In genomic region chr4:99564921-99565320, GRCh38 we compare ENCODE assay signal across 15 cellular contexts. TPM values are rescaled to one million over a fixed set of nuclear protein-coding genes. Genes with fewer than 3 reads are reported as not detected.
DNase-seq lines count a peak whose midpoint lies in the region; ATAC-seq and TF ChIP-seq lines count a peak whose summit lies in the region.
"Had no signal": no experiment of that assay in that cellular context is flagged by ENCODE, and none has a peak within 500 bp of the region (broad histone marks: within the 10 kb centered on the region; RNA-seq: fewer than 3 reads in every experiment).

No MANE protein-coding gene starts in this region.

- H3K9ac ChIP-seq in DND-41 (ENCODE audit: low read depth, low read length), result no peak overlapping the region

- peaks cover 18% of the 10 kb centered on the region for H3K4me1 ChIP-seq in DND-41 (ENCODE audit: insufficient read depth, low read length)
- H3K4me1 ChIP-seq: colonic mucosa, foreskin keratinocyte had no signal

- H3K27me3 Mint-ChIP-seq in activated T-helper 2 cell treated with anti-CD3 and anti-CD28 coated beads, Interferon-gamma antibody, Interleukin-2, Interleukin-4, amounts not matched to agents 10 μg/mL and 5 μg/mL and 100 μg/mL, durations not matched to agents 14 hours and 24 hours and 36 hours (ENCODE audit: low read depth), result peaks cover 23% of the 10 kb centered on the region
- peaks cover 8% of the 10 kb centered on the region for H3K27me3 Mint-ChIP-seq in neural crest cell (ENCODE audit: low read depth)

- peak overlapping the region; percentile 95 for H2AFZ ChIP-seq in DND-41 (ENCODE audit: low read depth, low read length)

- H3K4me3 Mint-ChIP-seq in activated T-helper 2 cell treated with anti-CD3 and anti-CD28 coated beads, Interferon-gamma antibody, Interleukin-2, Interleukin-4, amounts not matched to agents 10 μg/mL and 5 μg/mL and 100 μg/mL, durations not matched to agents 14 hours and 24 hours and 36 hours (ENCODE audit: low read depth), result peak overlapping the region; percentile 43
- H3K4me3 Mint-ChIP-seq in neural crest cell, result peak overlapping the region; percentile 99

- intact Hi-C loops in activated T-helper 2 cell treated with anti-CD3 and anti-CD28 coated beads, Interferon-gamma antibody, Interleukin-2, Interleukin-4, amounts not matched to agents 10 μg/mL and 5 μg/mL and 100 μg/mL, durations not matched to agents 14 hours and 24 hours and 36 hours (cut with micrococcal nuclease), result loop anchor here (2.0 to 5.0 kb wide), 5 partner anchors 190 to 1423 kb away; partner anchors contain the start of genes ADH5, RAP1GDS1 and STPG2

- H3K9me3 Mint-ChIP-seq in activated T-helper 2 cell treated with anti-CD3 and anti-CD28 coated beads, Interferon-gamma antibody, Interleukin-2, Interleukin-4, amounts not matched to agents 10 μg/mL and 5 μg/mL and 100 μg/mL, durations not matched to agents 14 hours and 24 hours and 36 hours, result no peaks in the 10 kb centered on the region
- H3K9me3 Mint-ChIP-seq in neural crest cell, result no peaks in the 10 kb centered on the region
- H3K9me3 Mint-ChIP-seq: activated B cell treated with CpG ODN at 0.5 μM for 24 hours had no signal

- no peaks in the 10 kb centered on the region for H3K9me3 ChIP-seq in DND-41 (ENCODE audit: insufficient read depth, low read length, severe bottlenecking)
- H3K9me3 ChIP-seq: colonic mucosa had no signal

- H3K4me3 ChIP-seq in DND-41 (ENCODE audit: low read depth in 1 of 2, low read length in 2 of 2), result 0 out of 4 replicates have a peak overlapping the region, but pooled peaks of 1 of the 2 experiments have one; percentile 92

- H3K79me2 ChIP-seq in DND-41 (ENCODE audit: insufficient read depth, low read length), result peaks cover 9% of the 10 kb centered on the region

- H3K27me3 ChIP-seq in DND-41 (ENCODE audit: insufficient read depth, low read length, poor library complexity), result peaks cover 5% of the 10 kb centered on the region
- H3K27me3 ChIP-seq: colonic mucosa, foreskin keratinocyte had no signal

- TF ChIP-seq CTCF in DND-41 (IDR thresholded peaks at IDR 0.05; ENCODE audit: borderline replicate concordance, extremely low read depth, low read length, poor library complexity, severe bottlenecking) (no peak), neural crest cell (conservative IDR thresholded peaks at IDR 0.05) (no peak)

- DNase-seq in DND-41 (no peak), NCI-H1092 (lab: John Stamatoyannopoulos, UW) (peak; percentile 10), neural crest cell (ENCODE audit: low read depth, low spot score) (no peak), inferior parietal cortex (ENCODE audit: extremely low spot score) (no peak), superior temporal gyrus (ENCODE audit: extremely low spot score) (no peak), NCI-H2029 (lab: John Stamatoyannopoulos, UW) (no peak), NCI-H187 (lab: John Stamatoyannopoulos, UW) (no peak)
- no peak for DNase-seq in activated T-helper 2 cell treated with anti-CD3 and anti-CD28 coated beads, Interferon-gamma antibody, Interleukin-2, Interleukin-4, amounts not matched to agents 10 μg/mL and 5 μg/mL and 100 μg/mL, durations not matched to agents 14 hours and 24 hours and 36 hours (ENCODE audit: low spot score)
- DNase-seq: activated B cell treated with CpG ODN at 0.5 μM for 24 hours, colonic mucosa, foreskin keratinocyte, left ventricle myocardium superior, NCI-H1417 had no signal

- peaks cover 12% of the 10 kb centered on the region for H3K4me1 Mint-ChIP-seq in activated T-helper 2 cell treated with anti-CD3 and anti-CD28 coated beads, Interferon-gamma antibody, Interleukin-2, Interleukin-4, amounts not matched to agents 10 μg/mL and 5 μg/mL and 100 μg/mL, durations not matched to agents 14 hours and 24 hours and 36 hours (ENCODE audit: low read depth)
- peaks cover 27% of the 10 kb centered on the region for H3K4me1 Mint-ChIP-seq in neural crest cell

- H3K36me3 ChIP-seq in DND-41 (ENCODE audit: insufficient read depth, low read length), result no peaks in the 10 kb centered on the region
- H3K36me3 ChIP-seq: colonic mucosa had no signal

- H4K20me1 ChIP-seq in DND-41 (ENCODE audit: insufficient read depth, low read length), result no peaks in the 10 kb centered on the region

- H3K36me3 Mint-ChIP-seq in activated T-helper 2 cell treated with anti-CD3 and anti-CD28 coated beads, Interferon-gamma antibody, Interleukin-2, Interleukin-4, amounts not matched to agents 10 μg/mL and 5 μg/mL and 100 μg/mL, durations not matched to agents 14 hours and 24 hours and 36 hours (ENCODE audit: low read depth), result no peaks in the 10 kb centered on the region
- H3K36me3 Mint-ChIP-seq in neural crest cell (ENCODE audit: low read depth), result no peaks in the 10 kb centered on the region

- H3K27ac ChIP-seq in DND-41 (ENCODE audit: low read length), result no peak overlapping the region
- H3K27ac ChIP-seq: colonic mucosa had no signal

- peak overlapping the region; percentile 84 for H3K4me2 ChIP-seq in DND-41 (ENCODE audit: insufficient read depth, low read length)

- H3K27ac Mint-ChIP-seq in activated T-helper 2 cell treated with anti-CD3 and anti-CD28 coated beads, Interferon-gamma antibody, Interleukin-2, Interleukin-4, amounts not matched to agents 10 μg/mL and 5 μg/mL and 100 μg/mL, durations not matched to agents 14 hours and 24 hours and 36 hours, result no peak overlapping the region
- H3K27ac Mint-ChIP-seq in neural crest cell (ENCODE audit: unreplicated experiment), result no peak overlapping the region
- H3K27ac Mint-ChIP-seq: activated B cell treated with CpG ODN at 0.5 μM for 24 hours had no signal

- no peak for ATAC-seq in DND-41 (ENCODE audit: insufficient read depth, low read depth)
- ATAC-seq: foreskin keratinocyte, left ventricle myocardium superior, sciatic nerve had no signal

RNA-seq across cellular contexts. Expression of gene TRMT10A, which starts 1.1 kb away (rescaled TPM):
- total RNA-seq in activated T-helper 2 cell treated with anti-CD3 and anti-CD28 coated beads, Interferon-gamma antibody, Interleukin-2, Interleukin-4, amounts not matched to agents 10 μg/mL and 5 μg/mL and 100 μg/mL, durations not matched to agents 14 hours and 24 hours and 36 hours, result 7.9 and 8.4 TPM in 2 replicates
- total RNA-seq in neural crest cell, result 7.8 and 8.0 TPM in 2 replicates

RNA-seq across cellular contexts. Expression of gene MTTP, which starts 9.7 kb away (rescaled TPM):
- not detected in 2 replicates for total RNA-seq in activated T-helper 2 cell treated with anti-CD3 and anti-CD28 coated beads, Interferon-gamma antibody, Interleukin-2, Interleukin-4, amounts not matched to agents 10 μg/mL and 5 μg/mL and 100 μg/mL, durations not matched to agents 14 hours and 24 hours and 36 hours
- 11.1 and 12.0 TPM in 2 replicates for total RNA-seq in neural crest cell

RNA-seq across cellular contexts. Expression of gene C4orf17, which starts 54.1 kb away (rescaled TPM):
- total RNA-seq in activated T-helper 2 cell treated with anti-CD3 and anti-CD28 coated beads, Interferon-gamma antibody, Interleukin-2, Interleukin-4, amounts not matched to agents 10 μg/mL and 5 μg/mL and 100 μg/mL, durations not matched to agents 14 hours and 24 hours and 36 hours, result not detected in 2 replicates
- not detected in 2 replicates for total RNA-seq in neural crest cell
- total RNA-seq: activated B cell treated with CpG ODN at 0.5 μM for 24 hours, colonic mucosa, foreskin keratinocyte, left ventricle myocardium superior, RPMI7951, sciatic nerve had no signal

Comparison
In these comparisons a context has a peak if more than half of its experiments do, and no peak if none do; other contexts are left out.
1. RNA of gene MTTP, which starts 9.7 kb away (total RNA-seq): 11.1 to 12.0 TPM in neural crest cell; not detected in activated T-helper 2 cell treated with anti-CD3 and anti-CD28 coated beads, Interferon-gamma antibody, Interleukin-2, Interleukin-4, amounts not matched to agents 10 μg/mL and 5 μg/mL and 100 μg/mL, durations not matched to agents 14 hours and 24 hours and 36 hours; every median in the first group is over 10 times any median in the second.